In the genomic region with DNA sequence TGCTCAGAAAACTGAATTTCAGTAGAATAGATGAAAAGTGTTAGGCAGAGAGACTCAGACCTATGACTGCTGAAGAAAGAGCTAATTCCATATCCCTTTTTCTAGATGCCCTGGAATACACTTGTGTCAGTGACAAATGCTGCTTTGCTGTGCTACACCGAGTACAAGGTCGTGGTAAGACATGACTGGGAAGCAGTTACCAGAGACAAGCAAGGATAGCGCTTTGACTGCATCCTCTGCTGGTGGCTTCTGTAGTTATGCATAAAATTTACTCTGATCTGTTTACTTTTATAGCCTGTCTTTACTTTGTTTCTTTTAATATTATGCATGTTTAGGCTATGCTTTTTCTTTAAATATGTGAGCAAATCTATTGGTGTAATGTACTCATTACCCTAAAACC, we compare ENCODE assay signal across 4 cellular contexts. TPM values are rescaled to one million over a fixed set of nuclear protein-coding genes. Genes with fewer than 3 reads are reported as not detected.
"Had no signal": no experiment of that assay in that cellular context is flagged by ENCODE, and none has a peak within 500 bp of the region (broad histone marks: within the 10 kb centered on the region; RNA-seq: fewer than 3 reads in every experiment).

No MANE protein-coding gene starts in this region.

RNA-seq across cellular contexts. Expression of a gene that starts 58.5 kb away (rescaled TPM):
- total RNA-seq: LHCN-M2, M059J, MCF 10A, NCI-H460 had no signal
